16 cellular contexts compared by ENCODE assay signal in the genomic region with DNA sequence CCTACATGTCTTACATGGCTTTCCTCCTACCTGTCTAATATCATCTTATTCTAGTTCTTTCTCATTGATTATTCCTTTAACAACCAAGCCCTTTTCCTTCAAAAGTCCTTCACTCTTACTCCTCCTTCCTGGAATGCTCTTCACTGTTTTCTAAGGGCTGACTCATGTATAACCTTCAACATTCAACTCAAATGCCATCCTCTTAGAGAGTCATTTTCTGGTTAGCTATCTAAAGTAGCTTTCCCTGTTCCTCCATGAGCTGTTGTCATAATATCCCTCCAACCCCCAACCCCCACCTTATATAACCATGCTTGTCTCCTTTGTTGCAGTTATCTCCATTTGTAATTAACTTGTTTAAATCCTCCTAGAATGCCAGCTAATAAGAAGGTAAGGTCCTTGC.
DNase-seq lines count a peak whose midpoint lies in the region; ATAC-seq and TF ChIP-seq lines count a peak whose summit lies in the region.
"Had no signal": no experiment of that assay in that cellular context is flagged by ENCODE, and none has a peak within 500 bp of the region (broad histone marks: within the 10 kb centered on the region; RNA-seq: fewer than 3 reads in every experiment).

No MANE protein-coding gene starts in this region.

- no peak for ATAC-seq in HG03095 (IDR thresholded peaks at IDR 0.05; ENCODE audit: unreplicated experiment)
- no peak for ATAC-seq in HG03571 (IDR thresholded peaks at IDR 0.05; ENCODE audit: unreplicated experiment)
- ATAC-seq: activated CD8-positive, alpha-beta T cell treated with anti-CD3 and anti-CD28 coated beads, Interleukin-2, amount 10 ng/mL, durations not matched to agents 7 days and 5 days had no signal

- H3K4me1 ChIP-seq in adipocyte (ENCODE audit: control insufficient read depth, insufficient read depth, low read length) (peaks cover 22% of the 10 kb centered on the region), A673 (ENCODE audit: insufficient read depth, low read length, poor library complexity, severe bottlenecking) (peaks cover 37% of the 10 kb centered on the region)

- H3K9ac ChIP-seq in adipocyte (ENCODE audit: low read length): no peak overlapping the region
- H3K9ac ChIP-seq: BLaER1 treated with 17β-estradiol and CSF1 and Interleukin-3, amounts not matched to agents 10 nM and 100 nM had no signal

- no peaks in the 10 kb centered on the region for H3K9me3 ChIP-seq in adipocyte (ENCODE audit: control insufficient read depth, low read length)
- H3K9me3 ChIP-seq in A673 (ENCODE audit: low read depth, low read length, poor library complexity, severe bottlenecking): no peaks in the 10 kb centered on the region
- H3K9me3 ChIP-seq: heart right ventricle, ovary had no signal

- H3K27ac ChIP-seq in A673 (ENCODE audit: low read depth, low read length, poor library complexity, severe bottlenecking): no peak overlapping the region
- H3K27ac ChIP-seq: BLaER1 treated with 17β-estradiol and CSF1 and Interleukin-3, amounts not matched to agents 10 nM and 100 nM; heart right ventricle; ovary had no signal

- peak; percentile 9 for DNase-seq in A172 (ENCODE audit: low spot score)
- peak; percentile 30 for DNase-seq in GM04503 (ENCODE audit: low read depth)
- DNase-seq in adipocyte (ENCODE audit: low read depth): peak; percentile 52
- DNase-seq in fibroblast of villous mesenchyme (ENCODE audit: low read depth): peak; percentile 29
- no peak for DNase-seq in A673 (ENCODE audit: low spot score)
- DNase-seq in SK-N-DZ (ENCODE audit: low spot score): no peak
- DNase-seq: activated CD8-positive, alpha-beta T cell treated with anti-CD3 and anti-CD28 coated beads, Interleukin-2, amount 10 ng/mL, durations not matched to agents 7 days and 5 days; activated naive CD4-positive, alpha-beta T cell; dermis blood vessel endothelial cell; heart right ventricle; NCI-H1048; ovary had no signal

- no peak overlapping the region for H3K4me3 ChIP-seq in adipocyte (ENCODE audit: low read length)
- no peak overlapping the region for H3K4me3 ChIP-seq in fibroblast of villous mesenchyme (ENCODE audit: low read depth, low read length)
- no peak overlapping the region for H3K4me3 ChIP-seq in A673 (ENCODE audit: low read depth, low read length, poor library complexity, severe bottlenecking)
- H3K4me3 ChIP-seq: BLaER1 treated with 17β-estradiol and CSF1 and Interleukin-3, amounts not matched to agents 10 nM and 100 nM; heart right ventricle; lung; ovary had no signal

- CTCF ChIA-PET in A673 (lab: Charles Lee): no interaction called here

- POLR2A ChIA-PET in A673 (lab: Charles Lee; ENCODE audit: low non-redundant PET): no interaction called here

- intact Hi-C loops in A673 (cut with micrococcal nuclease; ENCODE audit: unreplicated experiment): no loop called here

- no peaks in the 10 kb centered on the region for H3K36me3 ChIP-seq in adipocyte (ENCODE audit: control insufficient read depth, insufficient read depth, low read length, severe bottlenecking)
- H3K36me3 ChIP-seq in A673 (ENCODE audit: insufficient read depth, low read length, poor library complexity, severe bottlenecking): no peaks in the 10 kb centered on the region
- H3K36me3 ChIP-seq: heart right ventricle, ovary had no signal

- TF ChIP-seq CTCF in fibroblast of villous mesenchyme (IDR thresholded peaks at IDR 0.05; ENCODE audit: insufficient read depth, low read depth, low read length) (no peak), A673 (conservative IDR thresholded peaks at IDR 0.05; ENCODE audit: low read depth, low read length) (no peak)

- BruUV-seq in A673 (replicated peaks; lab: Mats Ljungman, UMichigan): no TSS peak

- H3K27me3 ChIP-seq in adipocyte (replicated peaks; ENCODE audit: control insufficient read depth, insufficient read depth, low read length): no peaks in the 10 kb centered on the region
- no peaks in the 10 kb centered on the region for H3K27me3 ChIP-seq in A673 (replicated peaks; ENCODE audit: insufficient read depth, low read depth, low read length, poor library complexity)
- H3K27me3 ChIP-seq: BLaER1 treated with 17β-estradiol and CSF1 and Interleukin-3, amounts not matched to agents 10 nM and 100 nM; heart right ventricle; ovary had no signal

Comparison
In these comparisons a context has a peak if more than half of its experiments do, and no peak if none do; other contexts are left out.
1. DNase-seq: peak in A172 (single experiment), GM04503 (single experiment), adipocyte (single experiment) and fibroblast of villous mesenchyme (single experiment); none in A673 (single experiment) and SK-N-DZ (single experiment).